In the genomic region with DNA sequence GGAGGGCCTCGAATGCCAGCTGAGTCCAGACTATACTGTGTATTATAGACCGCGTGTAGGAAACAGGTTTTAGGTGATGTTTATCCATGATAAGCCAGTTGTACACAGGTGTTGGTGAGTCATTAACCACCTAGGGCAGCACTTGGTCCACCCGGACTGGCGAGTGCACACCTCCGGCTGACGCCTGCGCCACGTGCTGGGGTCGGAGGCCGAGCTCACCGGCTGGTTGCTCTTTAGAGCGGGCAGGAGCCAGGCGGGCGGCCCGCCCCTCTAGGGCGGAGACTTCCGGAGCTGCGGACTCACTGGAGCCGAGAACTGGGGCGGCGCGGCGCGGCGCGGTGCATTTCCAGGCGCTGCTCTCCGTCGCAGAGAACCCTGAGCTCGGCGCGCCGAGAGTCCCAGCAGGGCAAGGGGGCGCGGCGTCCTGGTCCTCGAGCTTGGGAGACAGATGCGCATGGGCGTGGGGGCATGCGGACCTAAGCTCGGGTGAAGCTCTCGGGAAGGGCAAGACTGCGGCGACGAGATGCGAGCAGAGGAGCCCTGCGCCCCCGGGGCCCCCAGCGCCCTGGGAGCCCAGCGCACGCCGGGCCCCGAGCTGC, we compare ENCODE assay signal across 8 cellular contexts. TPM values are rescaled to one million over a fixed set of nuclear protein-coding genes. Genes with fewer than 3 reads are reported as not detected.
DNase-seq lines count a peak whose midpoint lies in the region; ATAC-seq and TF ChIP-seq lines count a peak whose summit lies in the region.

A gene with protein sequence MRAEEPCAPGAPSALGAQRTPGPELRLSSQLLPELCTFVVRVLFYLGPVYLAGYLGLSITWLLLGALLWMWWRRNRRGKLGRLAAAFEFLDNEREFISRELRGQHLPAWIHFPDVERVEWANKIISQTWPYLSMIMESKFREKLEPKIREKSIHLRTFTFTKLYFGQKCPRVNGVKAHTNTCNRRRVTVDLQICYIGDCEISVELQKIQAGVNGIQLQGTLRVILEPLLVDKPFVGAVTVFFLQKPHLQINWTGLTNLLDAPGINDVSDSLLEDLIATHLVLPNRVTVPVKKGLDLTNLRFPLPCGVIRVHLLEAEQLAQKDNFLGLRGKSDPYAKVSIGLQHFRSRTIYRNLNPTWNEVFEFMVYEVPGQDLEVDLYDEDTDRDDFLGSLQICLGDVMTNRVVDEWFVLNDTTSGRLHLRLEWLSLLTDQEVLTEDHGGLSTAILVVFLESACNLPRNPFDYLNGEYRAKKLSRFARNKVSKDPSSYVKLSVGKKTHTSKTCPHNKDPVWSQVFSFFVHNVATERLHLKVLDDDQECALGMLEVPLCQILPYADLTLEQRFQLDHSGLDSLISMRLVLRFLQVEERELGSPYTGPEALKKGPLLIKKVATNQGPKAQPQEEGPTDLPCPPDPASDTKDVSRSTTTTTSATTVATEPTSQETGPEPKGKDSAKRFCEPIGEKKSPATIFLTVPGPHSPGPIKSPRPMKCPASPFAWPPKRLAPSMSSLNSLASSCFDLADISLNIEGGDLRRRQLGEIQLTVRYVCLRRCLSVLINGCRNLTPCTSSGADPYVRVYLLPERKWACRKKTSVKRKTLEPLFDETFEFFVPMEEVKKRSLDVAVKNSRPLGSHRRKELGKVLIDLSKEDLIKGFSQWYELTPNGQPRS (plus strand): TSS at position 341 of the 599 bp plus-strand sequence. CDS start 183 bp downstream, at position 524.

- H3K4me1 ChIP-seq in IMR-90 (ENCODE audit: control insufficient read depth, insufficient read depth, low read length) (peaks cover 2% of the 10 kb centered on the region; the same call in 1 of the 2 replicates), RWPE2 (ENCODE audit: insufficient read depth, poor library complexity, severe bottlenecking) (no peaks in the 10 kb centered on the region), iPS DF 6.9 (ENCODE audit: control insufficient read depth, insufficient read depth, low read length) (no peaks in the 10 kb centered on the region)

- H3K18ac ChIP-seq in IMR-90 (ENCODE audit: low read depth, low read length): no peak within 1 kb of the TSS

- CTCF ChIA-PET in IMR-90 (lab: Yijun Ruan, JAX): interaction anchor here (0.6 to 1.4 kb wide), 4 partner anchors 8 to 486 kb away, joined by 3 read pairs; no protein-coding TSS in a partner anchor

- H2BK15ac ChIP-seq in IMR-90 (ENCODE audit: low read depth, low read length): no peak within 1 kb of the TSS

- H3K36me3 ChIP-seq in IMR-90 (ENCODE audit: control insufficient read depth, insufficient read depth, low read length) (no peaks in the 10 kb centered on the region), RWPE2 (ENCODE audit: low read depth) (no peaks in the 10 kb centered on the region), iPS DF 6.9 (ENCODE audit: control insufficient read depth, insufficient read depth, low read length) (no peaks in the 10 kb centered on the region)

- TF ChIP-seq CTCF in IMR-90 (conservative IDR thresholded peaks at IDR 0.05; ENCODE audit: low read depth, low read length): no peak
- TF ChIP-seq CTCF in RWPE2 (IDR thresholded peaks at IDR 0.05; ENCODE audit: poor library complexity, severe bottlenecking): no peak

- BruUV-seq in IMR-90 (replicated peaks; lab: Mats Ljungman, UMichigan): no TSS peak

- no peak within 1 kb of the TSS for H4K91ac ChIP-seq in IMR-90 (ENCODE audit: insufficient read depth, low read depth, low read length)

- intact Hi-C loops in IMR-90 (cut with micrococcal nuclease): no loop called here

- TF ChIP-seq POLR2A in IMR-90 (IDR thresholded peaks at IDR 0.05; ENCODE audit: low read depth, low read length): no peak

- H3K27me3 ChIP-seq in IMR-90 (ENCODE audit: control insufficient read depth, insufficient read depth, low read length) (peaks cover 66% of the 10 kb centered on the region), RWPE2 (ENCODE audit: insufficient read depth, poor library complexity, severe bottlenecking) (peaks cover 18% of the 10 kb centered on the region), iPS DF 6.9 (ENCODE audit: control insufficient read depth, insufficient read depth, low read length) (peaks cover 17% of the 10 kb centered on the region; the same call in 1 of the 2 replicates)

- H3K79me1 ChIP-seq in IMR-90 (ENCODE audit: low read depth in 1 of 2, low read length in 2 of 2): no peaks in the 10 kb centered on the region

- H2BK5ac ChIP-seq in IMR-90 (ENCODE audit: low read depth, low read length, poor library complexity, severe bottlenecking): no peak within 1 kb of the TSS

- H3K14ac ChIP-seq in IMR-90 (replicated peaks; ENCODE audit: low read depth, low read length): no peak within 1 kb of the TSS

- H3K4me3 ChIP-seq in IMR-90 (ENCODE audit: insufficient read depth, low read depth, low read length) (peak within 1 kb of the TSS; percentile 34), RWPE2 (ENCODE audit: severe bottlenecking) (peak within 1 kb of the TSS; percentile 30), iPS DF 6.9 (ENCODE audit: low read length) (peak within 1 kb of the TSS; percentile 47; the same call in 1 of the 2 replicates)

- no peak within 1 kb of the TSS; the same call in 1 of the 2 replicates for H3K23ac ChIP-seq in IMR-90 (ENCODE audit: low read depth, low read length)

- no peak within 1 kb of the TSS for H3K4ac ChIP-seq in IMR-90 (ENCODE audit: low read depth, low read length)

- no peak within 1 kb of the TSS for H2AK5ac ChIP-seq in IMR-90 (ENCODE audit: low read depth, low read length)

- H3K9me1 ChIP-seq in IMR-90 (ENCODE audit: insufficient read depth, low read length): peaks cover 2% of the 10 kb centered on the region; the same call in 1 of the 2 replicates

- POLR2A ChIA-PET in IMR-90 (lab: Charles Lee; ENCODE audit: unreplicated experiment): no interaction called here

- H2AFZ ChIP-seq in IMR-90 (replicated peaks; ENCODE audit: low read length, poor library complexity): peak within 1 kb of the TSS; percentile 89

- H4K20me1 ChIP-seq in IMR-90 (ENCODE audit: insufficient read depth, low read length): no peaks in the 10 kb centered on the region

- H4K5ac ChIP-seq in IMR-90 (ENCODE audit: low read depth, low read length): no peak within 1 kb of the TSS

- H3K27ac ChIP-seq in IMR-90 (ENCODE audit: insufficient read depth, low read length): no peak within 1 kb of the TSS
- H3K27ac ChIP-seq in RWPE2 (ENCODE audit: poor library complexity, severe bottlenecking): no peak within 1 kb of the TSS
- no peak within 1 kb of the TSS for H3K27ac ChIP-seq in iPS DF 6.9 (ENCODE audit: low read length)

- in situ Hi-C loops in IMR-90 (cut with MboI; ENCODE audit: low sequenced_read_pairs): no loop called here

- WGBS in IMR-90 (ENCODE audit: extremely low coverage in 2 of 2, insufficient read length in 1 of 2), 2 experiments: 2% methylated on average over 51 of the region's 54 CpGs; no CpG with 5 or more reads in 1 of the 2 experiments
- no CpG with 5 or more reads among the region's 54 CpGs for WGBS in iPS DF 6.9 (ENCODE audit: insufficient coverage, insufficient read length)

- dilution Hi-C loops in IMR-90 (cut with HindIII; ENCODE audit: low sequenced_read_pairs, unreplicated experiment): no loop called here

- no peak for TF ChIP-seq RAD21 in IMR-90 (IDR thresholded peaks at IDR 0.05; ENCODE audit: low read length)

- ATAC-seq in IMR-90 (ENCODE audit: low read depth): peak; percentile 96
- ATAC-seq in RWPE2 (ENCODE audit: low read depth): peak; percentile 87
- no peak for ATAC-seq in GM18858 (IDR thresholded peaks at IDR 0.05; ENCODE audit: unreplicated experiment)

- H2BK20ac ChIP-seq in IMR-90 (ENCODE audit: low read depth, low read length): no peak within 1 kb of the TSS

- H3K56ac ChIP-seq in IMR-90 (ENCODE audit: extremely low read depth, insufficient read depth, low read length): no peak within 1 kb of the TSS

- H3K9ac ChIP-seq in IMR-90 (ENCODE audit: low read depth, low read length): no peak within 1 kb of the TSS

- H4K8ac ChIP-seq in IMR-90 (ENCODE audit: low read depth in 2 of 2, low read length in 2 of 2): no peak within 1 kb of the TSS

- DNase-seq in COLO668 (lab: John Stamatoyannopoulos, UW; ENCODE audit: unreplicated experiment) (peak; percentile 82), IMR-90 (peak; percentile 43), RWPE2 (ENCODE audit: low spot score) (peak; percentile 85), astrocyte of the hippocampus (ENCODE audit: low read depth, low spot score) (peak; percentile 75), iPS DF 6.9 (ENCODE audit: low read depth, low spot score) (peak; percentile 54), putamen (ENCODE audit: low spot score) (peak; percentile 52), cortex of kidney (lab: John Stamatoyannopoulos, UW) (no peak)

- no peaks in the 10 kb centered on the region for H3K9me3 ChIP-seq in IMR-90 (ENCODE audit: control insufficient read depth, insufficient read depth, low read length)
- no peaks in the 10 kb centered on the region for H3K9me3 ChIP-seq in RWPE2 (ENCODE audit: severe bottlenecking)
- H3K9me3 ChIP-seq in iPS DF 6.9 (ENCODE audit: control insufficient read depth, insufficient read depth, low read length): no peaks in the 10 kb centered on the region

- H2AK9ac ChIP-seq in IMR-90 (replicated peaks; ENCODE audit: low read depth, low read length, poor library complexity): peak within 1 kb of the TSS; percentile 51

- peak within 1 kb of the TSS; percentile 78 for H3K4me2 ChIP-seq in IMR-90 (ENCODE audit: low read depth, low read length)

- no peak within 1 kb of the TSS for H2BK120ac ChIP-seq in IMR-90 (ENCODE audit: low read depth, low read length)

TF ChIP-seq in IMR-90, 13 proteins besides CTCF, POLR2A, EP300 and RAD21:
- peak; percentile 47; the same call in 1 of the 2 replicates for TF ChIP-seq BHLHE40 (IDR thresholded peaks at IDR 0.05; ENCODE audit: low read depth, low read length)
- TF ChIP-seq, protein P1, sequence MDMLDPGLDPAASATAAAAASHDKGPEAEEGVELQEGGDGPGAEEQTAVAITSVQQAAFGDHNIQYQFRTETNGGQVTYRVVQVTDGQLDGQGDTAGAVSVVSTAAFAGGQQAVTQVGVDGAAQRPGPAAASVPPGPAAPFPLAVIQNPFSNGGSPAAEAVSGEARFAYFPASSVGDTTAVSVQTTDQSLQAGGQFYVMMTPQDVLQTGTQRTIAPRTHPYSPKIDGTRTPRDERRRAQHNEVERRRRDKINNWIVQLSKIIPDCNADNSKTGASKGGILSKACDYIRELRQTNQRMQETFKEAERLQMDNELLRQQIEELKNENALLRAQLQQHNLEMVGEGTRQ (IDR thresholded peaks at IDR 0.05; ENCODE audit: low read depth, low read length): 0 out of 2 replicates have a peak, but pooled peaks have one; percentile 19
- no peak for TF ChIP-seq RCOR1 (IDR thresholded peaks at IDR 0.05; ENCODE audit: insufficient replicate concordance, low read length)
TF ChIP-seq in IMR-90: peak in this region for 2.

RNA-seq across cellular contexts. Expression of the gene that starts here (rescaled TPM):
- total RNA-seq in IMR-90 (2012; rRNA removed): under 0.01 TPM in 2 replicates
- polyA plus RNA-seq in IMR-90 (2012; rRNA removed): 0.02 and 0.03 TPM in 2 replicates
- 0.04 and 0.05 TPM in 2 replicates for polyA plus RNA-seq in IMR-90 (2012; cell fraction: cytosol; rRNA removed)
- polyA plus RNA-seq in IMR-90 (2012; cell fraction: nucleus; rRNA removed; ENCODE audit: low replicate concordance): 0.25 and 0.32 TPM in 2 replicates

Comparison
In these comparisons a context has a peak if more than half of its experiments do, and no peak if none do; other contexts are left out.
1. Peak in DNase-seq, ATAC-seq, H3K4me3 ChIP-seq and H3K4me2 ChIP-seq in IMR-90; RNA of the gene not detected or under 1 TPM.